15 cellular contexts compared by ENCODE assay signal in genomic region chr19:35125270-35125717, GRCh38. TPM values are rescaled to one million over a fixed set of nuclear protein-coding genes. Genes with fewer than 3 reads are reported as not detected.
A peak's percentile ranks its signal among the peaks of the same experiment; 100 is the strongest.
DNase-seq lines count a peak whose midpoint lies in the region; ATAC-seq and TF ChIP-seq lines count a peak whose summit lies in the region.
"Had no signal": no experiment of that assay in that cellular context is flagged by ENCODE, and none has a peak within 500 bp of the region (broad histone marks: within the 10 kb centered on the region; RNA-seq: fewer than 3 reads in every experiment).

No MANE protein-coding gene starts in this region.

- H3K9me3 ChIP-seq in Peyer's patch (no peaks in the 10 kb centered on the region), hepatocyte (ENCODE audit: low read depth) (no peaks in the 10 kb centered on the region), spleen (no peaks in the 10 kb centered on the region)
- H3K9me3 ChIP-seq: MG63, ovary had no signal

- TF ChIP-seq POLR2A in Peyer's patch (IDR thresholded peaks at IDR 0.05) (no peak), spleen (IDR thresholded peaks at IDR 0.05) (no peak)

- no peak for TF ChIP-seq CTCF in Calu3 (IDR thresholded peaks at IDR 0.05; ENCODE audit: unreplicated experiment)
- no peak for TF ChIP-seq CTCF in Peyer's patch (IDR thresholded peaks at IDR 0.05)
- TF ChIP-seq CTCF in hepatocyte (IDR thresholded peaks at IDR 0.05; ENCODE audit: poor library complexity), result no peak
- TF ChIP-seq CTCF in spleen (IDR thresholded peaks at IDR 0.05 in 8 of 11, conservative IDR thresholded peaks at IDR 0.05 in 3 of 11), result no peak

- H3K79me2 ChIP-seq in hepatocyte, result no peaks in the 10 kb centered on the region

- intact Hi-C loops in Calu3 (cut with micrococcal nuclease; ENCODE audit: unreplicated experiment), result no loop called here
- intact Hi-C loops in spleen (cut with DNase I; ENCODE audit: low total_unique reads), result no loop called here

- no peaks in the 10 kb centered on the region for H3K27me3 Mint-ChIP-seq in Calu3 (ENCODE audit: unreplicated experiment)
- H3K27me3 Mint-ChIP-seq: CD4-positive, alpha-beta memory T cell had no signal

- H2AFZ ChIP-seq in hepatocyte, result no peak overlapping the region

- no peaks in the 10 kb centered on the region for H3K9me3 Mint-ChIP-seq in Calu3 (ENCODE audit: low read depth, unreplicated experiment)
- H3K9me3 Mint-ChIP-seq: activated T-cell treated with anti-CD3 and anti-CD28 coated beads, Interleukin-2, amount 50 U/mL, for 4 hours; CD4-positive, alpha-beta memory T cell had no signal

- BruUV-seq in Calu3 (replicated peaks; lab: Mats Ljungman, UMichigan), result no TSS peak

- H3K36me3 Mint-ChIP-seq in Calu3 (ENCODE audit: insufficient read depth, unreplicated experiment), result peaks cover 30% of the 10 kb centered on the region
- H3K36me3 Mint-ChIP-seq: CD4-positive, alpha-beta memory T cell had no signal

- no peaks in the 10 kb centered on the region for H3K27me3 ChIP-seq in Peyer's patch
- no peaks in the 10 kb centered on the region for H3K27me3 ChIP-seq in hepatocyte
- no peaks in the 10 kb centered on the region for H3K27me3 ChIP-seq in spleen (replicated peaks in 1 of 7)
- H3K27me3 ChIP-seq: MG63, ovary had no signal

- no peaks in the 10 kb centered on the region for H4K20me1 ChIP-seq in hepatocyte (ENCODE audit: insufficient read depth, poor library complexity, severe bottlenecking)

- DNase-seq in Calu3 (no peak), Peyer's patch (peak in 1 of 3 donors; percentile 63), hepatocyte (ENCODE audit: low spot score) (no peak), spleen (peak; percentile 78), 8988T (no peak), inferior parietal cortex (ENCODE audit: extremely low spot score) (no peak), NCI-H1436 (lab: John Stamatoyannopoulos, UW) (no peak)
- DNase-seq: activated CD4-positive, alpha-beta T cell treated with anti-CD3 and anti-CD28 coated beads for 1 hour; activated T-cell treated with anti-CD3 and anti-CD28 coated beads, Interleukin-2, amount 50 U/mL, for 4 hours; CD4-positive, alpha-beta memory T cell; NCI-H2107; stimulated activated CD8-positive, alpha-beta memory T cell treated with anti-CD3 and anti-CD28 coated beads, Interleukin-4, amount 100 ng/mL, for 48 hours had no signal

- H3K9me2 ChIP-seq in hepatocyte (replicated peaks; ENCODE audit: insufficient read depth), result no peaks in the 10 kb centered on the region

- H3K4me3 ChIP-seq in Peyer's patch, result no peak overlapping the region
- no peak overlapping the region for H3K4me3 ChIP-seq in hepatocyte
- H3K4me3 ChIP-seq in spleen, result no peak overlapping the region

- H3K4me3 Mint-ChIP-seq in Calu3 (ENCODE audit: low read depth, unreplicated experiment), result peak overlapping the region; percentile 2

- CTCF ChIA-PET in Calu3 (lab: Charles Lee), result interaction anchor here (1.1 to 1.6 kb wide), 2 partner anchors 16 to 58 kb away, joined by 4 to 5 read pairs; no protein-coding TSS in a partner anchor

- H3K36me3 ChIP-seq in Peyer's patch (peaks cover 0 to 12% (median 0%) of the 10 kb centered on the region in 3 donors), hepatocyte (replicated peaks; ENCODE audit: insufficient read depth, low read depth) (no peaks in the 10 kb centered on the region), spleen (no peaks in the 10 kb centered on the region)
- H3K36me3 ChIP-seq: MG63, ovary had no signal

- H3K27ac Mint-ChIP-seq in Calu3 (ENCODE audit: unreplicated experiment), result peak overlapping the region; percentile 27

- H3K4me2 ChIP-seq in hepatocyte, result no peak overlapping the region

- H3K4me1 ChIP-seq in Peyer's patch, result peaks cover 5 to 59% (median 8%) of the 10 kb centered on the region in 4 donors
- H3K4me1 ChIP-seq in hepatocyte (ENCODE audit: insufficient read depth), result peaks cover 31% of the 10 kb centered on the region
- H3K4me1 ChIP-seq in spleen, result peaks cover 9 to 37% (median 27%) of the 10 kb centered on the region in 6 donors

- WGBS in hepatocyte (ENCODE audit: low lambda C conversion rate, missing lambda C conversion rate), result 91% methylated on average over 15 of the region's 19 CpGs
- 83 to 93% (median 85%) methylated on average over 19 of the region's 19 CpGs for WGBS in spleen, 5 donors

- H3K4me1 Mint-ChIP-seq in Calu3 (ENCODE audit: low read depth, unreplicated experiment), result peaks cover 56% of the 10 kb centered on the region

- H3K27ac ChIP-seq in Peyer's patch (peak overlapping the region in 3 of 4 donors; percentile 61 to 97 (median 79)), hepatocyte (peak overlapping the region; percentile 20), spleen (peak overlapping the region in 3 of 8 donors; percentile 84 to 88 (median 87))

- no peak for ATAC-seq in HG02938 (IDR thresholded peaks at IDR 0.05; ENCODE audit: unreplicated experiment)

RNA-seq across cellular contexts. Expression of gene LGI4, which starts 9.6 kb away (rescaled TPM):
- 0.42 and 0.68 TPM in 2 replicates for total RNA-seq in Calu3 (2022)
- total RNA-seq in Peyer's patch, result 10 to 100 TPM in 2 of 4 donors, 1 to 10 TPM in 2; 6.1 to 37.3 (median 14.4) TPM
- total RNA-seq in hepatocyte, result 2.4 and 6.3 TPM in 2 replicates
- 5.2 and 8.8 TPM in 2 replicates for polyA plus RNA-seq in hepatocyte
- 1 to 10 TPM in 4 of 7 donors, under 1 TPM in 2, not detected in 1; 0.68 to 2.8 (median 1.1) TPM for total RNA-seq in spleen
- 1 to 10 TPM; 2.4 to 9.7 (median 2.5) TPM for polyA plus RNA-seq in spleen
- polyA plus RNA-seq: CD4-positive, alpha-beta memory T cell had no signal

RNA-seq across cellular contexts. Expression of gene FXYD3, which starts 9.7 kb away (rescaled TPM):
- total RNA-seq in Calu3 (2022), result 183 and 291 TPM in 2 replicates
- total RNA-seq in Peyer's patch, result 1,000 to 10,000 TPM in 3 of 4 donors, 10 to 100 TPM in 1; 33.0 to 1,418 (median 1,063) TPM
- 225 and 235 TPM in 2 replicates for total RNA-seq in hepatocyte
- 491 and 542 TPM in 2 replicates for polyA plus RNA-seq in hepatocyte
- not detected for total RNA-seq in spleen
- polyA plus RNA-seq in spleen, result 1 to 10 TPM in 1 of 3 donors, under 1 TPM in 2; 0.33 to 1.5 (median 0.70) TPM
- total RNA-seq: CD4-positive, alpha-beta memory T cell had no signal
- polyA plus RNA-seq: CD4-positive, alpha-beta memory T cell had no signal

RNA-seq across cellular contexts. Expression of gene FXYD1, which starts 13.3 kb away (rescaled TPM):
- 1.6 and 2.0 TPM in 2 replicates for total RNA-seq in Calu3 (2022)
- 10 to 100 TPM in 2 of 4 donors, not detected in 2; 12.3 to 12.7 TPM for total RNA-seq in Peyer's patch
- total RNA-seq in hepatocyte, result 2.9 and 7.5 TPM in 2 replicates
- polyA plus RNA-seq in hepatocyte, result 18.5 and 22.0 TPM in 2 replicates
- 10 to 100 TPM in 3 of 7 donors, 1 to 10 TPM in 2, under 1 TPM in 1, not detected in 1; 0.83 to 18.1 (median 8.0) TPM for total RNA-seq in spleen
- 10 to 100 TPM in 2 of 3 donors, 1 to 10 TPM in 1; 9.8 to 17.8 (median 16.0) TPM for polyA plus RNA-seq in spleen

RNA-seq across cellular contexts. Expression of gene FXYD7, which starts 17.8 kb away (rescaled TPM):
- 0.90 and 1.3 TPM in 2 replicates for total RNA-seq in Calu3 (2022)
- total RNA-seq in Peyer's patch, result not detected
- total RNA-seq in hepatocyte, result 0.27 TPM in 1 of 2 replicates, not detected in the other
- 0.22 and 0.46 TPM in 2 replicates for polyA plus RNA-seq in hepatocyte
- 1 to 10 TPM in 6 of 7 donors, not detected in 1; 1.2 to 3.3 (median 2.5) TPM for total RNA-seq in spleen
- 1 to 10 TPM; 1.6 to 4.4 (median 2.3) TPM for polyA plus RNA-seq in spleen

RNA-seq across cellular contexts. Expression of gene FXYD5, which starts 29.2 kb away (rescaled TPM):
- total RNA-seq in Calu3 (2022), result 760 and 802 TPM in 2 replicates
- total RNA-seq in Peyer's patch, result 10 to 100 TPM in 3 of 4 donors, 1 to 10 TPM in 1; 6.0 to 67.7 (median 22.2) TPM
- 36.4 and 42.8 TPM in 2 replicates for total RNA-seq in hepatocyte
- polyA plus RNA-seq in hepatocyte, result 81.1 and 90.2 TPM in 2 replicates
- total RNA-seq in spleen, result 100 to 1,000 TPM; 132 to 215 (median 162) TPM
- 100 to 1,000 TPM; 188 to 235 (median 213) TPM for polyA plus RNA-seq in spleen

Comparison
In these comparisons a context has a peak if more than half of its experiments do, and no peak if none do; other contexts are left out.
1. RNA of gene FXYD3, which starts 9.7 kb away (total RNA-seq): 33.0 to 1,418 TPM in Peyer's patch, 225 to 235 TPM in hepatocyte and 183 to 291 TPM in Calu3; not detected in spleen; every median in the first group is over 10 times any median in the second.